ENCODE assay signal across 10 cellular contexts in genomic region chrY:12663845-12664244, GRCh38. TPM values are rescaled to one million over a fixed set of nuclear protein-coding genes. Genes with fewer than 3 reads are reported as not detected.
A peak's percentile ranks its signal among the peaks of the same experiment; 100 is the strongest.
DNase-seq lines count a peak whose midpoint lies in the region; ATAC-seq, FAIRE-seq and TF ChIP-seq lines count a peak whose summit lies in the region.
"Not testable (repeated sequence)": the region's sequence is repeated elsewhere in the genome, so short reads cannot be mapped to it uniquely, and the experiment has no call there.
"Had no signal": no experiment of that assay in that cellular context is flagged by ENCODE, and none has a peak within 500 bp of the region (broad histone marks: within the 10 kb centered on the region; RNA-seq: fewer than 3 reads in every experiment).

No MANE protein-coding gene starts in this region.

- H3K27ac Mint-ChIP-seq in CD4-positive, alpha-beta T cell = peak overlapping the region; percentile 96
- peak overlapping the region; percentile 99 for H3K27ac Mint-ChIP-seq in activated CD4-positive, alpha-beta memory T cell treated with anti-CD3 and anti-CD28 coated beads for 36 hours
- H3K27ac Mint-ChIP-seq in activated naive CD8-positive, alpha-beta T cell treated with anti-CD3 and anti-CD28 coated beads for 36 hours = peak overlapping the region; percentile 98

- not testable (repeated sequence) for H3K9me2 ChIP-seq in OCI-LY1 (ENCODE audit: low read depth, low read length)

- not testable (repeated sequence) for H3K14ac ChIP-seq in trophoblast cell (ENCODE audit: low read length)

- intact Hi-C loops in CD4-positive, alpha-beta T cell (cut with DNase I, micrococcal nuclease) = loop anchor here (2.0 to 10.0 kb wide), 7 partner anchors 51 to 1038 kb away; partner anchors contain the start of genes DDX3Y (in 2 of the 2), TMSB4Y (in 1 of the 2) and UTY (in 1 of the 2)
- intact Hi-C loops in activated CD4-positive, alpha-beta memory T cell treated with anti-CD3 and anti-CD28 coated beads for 36 hours (cut with micrococcal nuclease) = loop anchor here (1.0 to 10.0 kb wide), 3 partner anchors 69 to 811 kb away; no protein-coding TSS in a partner anchor
- intact Hi-C loops in endothelial cell of umbilical vein (cut with micrococcal nuclease) = loop anchor here (5.0 to 10.0 kb wide), 2 partner anchors 112 to 241 kb away; partner anchors contain the start of gene DDX3Y
- intact Hi-C loops in kidney (cut with DNase I) = not testable (repeated sequence)

- H3K9ac ChIP-seq in OCI-LY1 (ENCODE audit: low read length); trophoblast cell (ENCODE audit: low read length): not testable (repeated sequence)
- H3K9ac ChIP-seq in endothelial cell of umbilical vein (replicated peaks; ENCODE audit: extremely low read depth, insufficient read depth, low read length) = peak overlapping the region; percentile 99
- H3K9ac ChIP-seq in kidney (ENCODE audit: low read length in 2 of 2) = peak overlapping the region in 1 of 2 donors; percentile 92

- not testable (repeated sequence) for TF ChIP-seq POLR2A in endothelial cell of umbilical vein (IDR thresholded peaks at IDR 0.05; ENCODE audit: low read depth, low read length)

- no CpG with 5 or more reads among the region's 20 CpGs for WGBS in trophoblast cell (ENCODE audit: extremely low coverage, insufficient coverage, insufficient read length)

- POLR2A ChIA-PET in CD4-positive, alpha-beta T cell (lab: Charles Lee); activated CD4-positive, alpha-beta memory T cell treated with anti-CD3 and anti-CD28 coated beads for 36 hours (lab: Charles Lee); endothelial cell of umbilical vein (lab: Charles Lee): not testable (repeated sequence)

- peaks cover 59% of the 10 kb centered on the region for H3K36me3 Mint-ChIP-seq in CD4-positive, alpha-beta T cell (ENCODE audit: low read depth)
- peaks cover 15% of the 10 kb centered on the region for H3K36me3 Mint-ChIP-seq in activated CD4-positive, alpha-beta memory T cell treated with anti-CD3 and anti-CD28 coated beads for 36 hours
- peaks cover 19% of the 10 kb centered on the region for H3K36me3 Mint-ChIP-seq in activated naive CD8-positive, alpha-beta T cell treated with anti-CD3 and anti-CD28 coated beads for 36 hours

- H3K27ac ChIP-seq in CD4-positive, alpha-beta T cell (ENCODE audit: low read depth, low read length); OCI-LY1 (ENCODE audit: low read depth, low read length, poor library complexity, severe bottlenecking); kidney (ENCODE audit: low read depth in 2 of 2, low read length in 2 of 2); trophoblast cell (ENCODE audit: low read depth, low read length): not testable (repeated sequence)
- peak overlapping the region; percentile 93 for H3K27ac ChIP-seq in endothelial cell of umbilical vein (ENCODE audit: insufficient read depth, low read depth, low read length)

- not testable (repeated sequence) for H3K9me3 Mint-ChIP-seq in CD4-positive, alpha-beta T cell; activated CD4-positive, alpha-beta memory T cell treated with anti-CD3 and anti-CD28 coated beads for 36 hours; activated naive CD8-positive, alpha-beta T cell treated with anti-CD3 and anti-CD28 coated beads for 36 hours

- H3K9me3 ChIP-seq in CD4-positive, alpha-beta T cell (ENCODE audit: control insufficient read depth, low read length); OCI-LY1 (ENCODE audit: low read length); endothelial cell of umbilical vein (replicated peaks; ENCODE audit: control insufficient read depth, insufficient read depth, low read length); kidney (ENCODE audit: control insufficient read depth in 1 of 2, low read length in 2 of 2); trophoblast cell (ENCODE audit: insufficient read depth, low read depth, low read length): not testable (repeated sequence)

- H3K18ac ChIP-seq in trophoblast cell (ENCODE audit: low read length) = not testable (repeated sequence)

- H2BK120ac ChIP-seq in trophoblast cell (ENCODE audit: insufficient read depth, low read length, poor library complexity) = not testable (repeated sequence)

- H3K79me2 ChIP-seq in OCI-LY1 (ENCODE audit: insufficient read depth, low read length) (peaks cover 23% of the 10 kb centered on the region), endothelial cell of umbilical vein (ENCODE audit: control insufficient read depth, insufficient read depth, low read length) (peaks cover 54% of the 10 kb centered on the region)
- H3K79me2 ChIP-seq in trophoblast cell (ENCODE audit: control insufficient read depth, insufficient read depth, low read length, poor library complexity) = not testable (repeated sequence)

- H3K9me1 ChIP-seq in endothelial cell of umbilical vein (replicated peaks; ENCODE audit: control insufficient read depth, extremely low read depth, insufficient read depth, low read length) = not testable (repeated sequence)

- not testable (repeated sequence) for H3F3A ChIP-seq in OCI-LY1 (ENCODE audit: insufficient read depth, low read length)

- CTCF ChIA-PET in CD4-positive, alpha-beta T cell (lab: Charles Lee); activated CD4-positive, alpha-beta memory T cell treated with anti-CD3 and anti-CD28 coated beads for 36 hours (lab: Charles Lee); endothelial cell of umbilical vein (lab: Charles Lee): not testable (repeated sequence)

- not testable (repeated sequence) for BruUV-seq in endothelial cell of umbilical vein (replicated peaks; lab: Mats Ljungman, UMichigan)

- H4K20me1 ChIP-seq in OCI-LY1 (ENCODE audit: insufficient read depth, low read length); endothelial cell of umbilical vein (replicated peaks; ENCODE audit: control insufficient read depth, extremely low read depth, insufficient read depth, low read length): not testable (repeated sequence)

- H3K4me3 Mint-ChIP-seq in CD4-positive, alpha-beta T cell = peak overlapping the region; percentile 93
- H3K4me3 Mint-ChIP-seq in activated CD4-positive, alpha-beta memory T cell treated with anti-CD3 and anti-CD28 coated beads for 36 hours = peak overlapping the region; percentile 97
- peak overlapping the region; percentile 97 for H3K4me3 Mint-ChIP-seq in activated naive CD8-positive, alpha-beta T cell treated with anti-CD3 and anti-CD28 coated beads for 36 hours

- H4K91ac ChIP-seq in trophoblast cell (ENCODE audit: low read depth, low read length) = not testable (repeated sequence)

- H3K36me3 ChIP-seq in OCI-LY1 (ENCODE audit: insufficient read depth, low read length) = peaks cover 50% of the 10 kb centered on the region
- not testable (repeated sequence) for H3K36me3 ChIP-seq in endothelial cell of umbilical vein (ENCODE audit: control insufficient read depth in 2 of 2, extremely low read depth in 1 of 2, insufficient read depth in 2 of 2, low read length in 2 of 2); kidney (ENCODE audit: control insufficient read depth in 1 of 2, insufficient read depth in 2 of 2, low read length in 2 of 2); trophoblast cell (ENCODE audit: control insufficient read depth in 1 of 2, insufficient read depth in 2 of 2, low read length in 2 of 2)

- not testable (repeated sequence) for H3K27me3 ChIP-seq in CD4-positive, alpha-beta T cell (ENCODE audit: control insufficient read depth, insufficient read depth, low read length); OCI-LY1 (ENCODE audit: insufficient read depth, low read length); endothelial cell of umbilical vein (ENCODE audit: control insufficient read depth in 2 of 2, insufficient read depth in 2 of 2, low read length in 2 of 2); trophoblast cell (ENCODE audit: insufficient read depth, low read length)

- not testable (repeated sequence) for H4K12ac ChIP-seq in trophoblast cell (ENCODE audit: low read depth, low read length)

- not testable (repeated sequence) for H2BK12ac ChIP-seq in trophoblast cell (ENCODE audit: low read length)

- H3K4me3 ChIP-seq in OCI-LY1 (ENCODE audit: low read depth, low read length, poor library complexity, severe bottlenecking) (peak overlapping the region; percentile 99), endothelial cell of umbilical vein (replicated peaks in 1 of 3; ENCODE audit: insufficient read depth in 1 of 3, low read depth in 1 of 3, low read length in 3 of 3) (peak overlapping the region in 2 of 3 experiments; percentile 97 to 99), kidney (ENCODE audit: low read length in 2 of 2) (peak overlapping the region; percentile 83 to 96), trophoblast cell (ENCODE audit: low read depth, low read length) (peak overlapping the region; percentile 53)

- not testable (repeated sequence) for H3K23ac ChIP-seq in trophoblast cell (ENCODE audit: low read length)

- not testable (repeated sequence) for H2AK5ac ChIP-seq in trophoblast cell (ENCODE audit: low read length)

- peaks cover 11% of the 10 kb centered on the region for H3K79me1 ChIP-seq in trophoblast cell (ENCODE audit: low read length)

- not testable (repeated sequence) for H4K8ac ChIP-seq in trophoblast cell (ENCODE audit: low read depth, low read length)

- H3K4me2 ChIP-seq in OCI-LY1 (ENCODE audit: low read length) (peak overlapping the region; percentile 67), endothelial cell of umbilical vein (ENCODE audit: insufficient read depth, low read length) (peak overlapping the region; percentile 90), trophoblast cell (ENCODE audit: low read length) (peak overlapping the region; percentile 47)

- H3K4ac ChIP-seq in trophoblast cell (ENCODE audit: low read depth, low read length) = peak overlapping the region; percentile 62

- ATAC-seq in CD4-positive, alpha-beta T cell (ENCODE audit: poor library complexity) = not testable (repeated sequence)

- not testable (repeated sequence) for H2BK5ac ChIP-seq in trophoblast cell (ENCODE audit: low read depth, low read length, poor library complexity)

- dilution Hi-C loops in endothelial cell of umbilical vein (cut with MboI; ENCODE audit: extremely low pct_ligation_motif_present, low sequenced_read_pairs) = not testable (repeated sequence)

- H3K27me3 Mint-ChIP-seq in CD4-positive, alpha-beta T cell; activated CD4-positive, alpha-beta memory T cell treated with anti-CD3 and anti-CD28 coated beads for 36 hours; activated naive CD8-positive, alpha-beta T cell treated with anti-CD3 and anti-CD28 coated beads for 36 hours: not testable (repeated sequence)

- H2AFZ ChIP-seq in OCI-LY1 (ENCODE audit: low read length); endothelial cell of umbilical vein (ENCODE audit: low read depth, low read length); trophoblast cell (ENCODE audit: insufficient read depth, low read length, poor library complexity): not testable (repeated sequence)

- not testable (repeated sequence) for TF ChIP-seq CTCF in CD4-positive, alpha-beta T cell (IDR thresholded peaks at IDR 0.05); OCI-LY1 (IDR thresholded peaks at IDR 0.05; ENCODE audit: low read length); endothelial cell of umbilical vein (IDR thresholded peaks at IDR 0.05; ENCODE audit: extremely low read depth in 1 of 2, insufficient read depth in 1 of 2, low read depth in 1 of 2, low read length in 2 of 2); kidney (IDR thresholded peaks at IDR 0.05; ENCODE audit: borderline replicate concordance, extremely low read depth, insufficient read depth)

- H3K4me1 Mint-ChIP-seq in CD4-positive, alpha-beta T cell (ENCODE audit: low read depth) = peaks cover 47% of the 10 kb centered on the region
- peaks cover 19% of the 10 kb centered on the region for H3K4me1 Mint-ChIP-seq in activated CD4-positive, alpha-beta memory T cell treated with anti-CD3 and anti-CD28 coated beads for 36 hours (ENCODE audit: low read depth)
- peaks cover 10% of the 10 kb centered on the region for H3K4me1 Mint-ChIP-seq in activated naive CD8-positive, alpha-beta T cell treated with anti-CD3 and anti-CD28 coated beads for 36 hours

- DNase-seq in CD4-positive, alpha-beta T cell; activated naive CD8-positive, alpha-beta T cell treated with anti-CD3 and anti-CD28 coated beads for 36 hours; endothelial cell of umbilical vein (ENCODE audit: low read depth, low spot score); kidney; trophoblast cell: not testable (repeated sequence)
- peak; percentile 16 for DNase-seq in activated CD4-positive, alpha-beta memory T cell treated with anti-CD3 and anti-CD28 coated beads for 36 hours

- FAIRE-seq in endothelial cell of umbilical vein (lab: Jason Lieb, UNC); kidney (lab: Jason Lieb, UNC): not testable (repeated sequence)

- H3K4me1 ChIP-seq in OCI-LY1 (ENCODE audit: insufficient read depth, low read length, severe bottlenecking) = peaks cover 16% of the 10 kb centered on the region
- peaks cover 13% of the 10 kb centered on the region for H3K4me1 ChIP-seq in endothelial cell of umbilical vein (ENCODE audit: control insufficient read depth, extremely low read depth, insufficient read depth, low read length)
- H3K4me1 ChIP-seq in kidney (ENCODE audit: control insufficient read depth in 1 of 2, insufficient read depth in 1 of 2, low read depth in 1 of 2, low read length in 2 of 2); trophoblast cell (ENCODE audit: control insufficient read depth in 1 of 2, insufficient read depth in 2 of 2, low read length in 2 of 2): not testable (repeated sequence)

RNA-seq across cellular contexts. Expression of gene USP9Y, which starts 37.2 kb away (rescaled TPM):
- total RNA-seq in CD4-positive, alpha-beta T cell = 10 to 100 TPM; 32.1 to 37.1 TPM
- 10 to 100 TPM; 16.2 to 16.6 TPM for total RNA-seq in activated CD4-positive, alpha-beta memory T cell treated with anti-CD3 and anti-CD28 coated beads for 36 hours
- total RNA-seq in activated naive CD8-positive, alpha-beta T cell treated with anti-CD3 and anti-CD28 coated beads for 36 hours = 10 to 100 TPM in 1 of 2 experiments, 1 to 10 TPM in 1; 9.8 to 11.6 TPM
- total RNA-seq in endothelial cell of umbilical vein (15.8 and 17.4 TPM in 2 replicates), kidney (not detected)
- polyA plus RNA-seq in endothelial cell of umbilical vein (13.1 and 13.6 TPM in 2 replicates), kidney (ENCODE audit: insufficient read depth, low read depth, low replicate concordance) (13.7 TPM)
- polyA plus RNA-seq in endothelial cell of umbilical vein (2011; cell fraction: cytosol; rRNA removed) = 11.3 and 14.7 TPM in 2 replicates
- 98.6 TPM in 2 replicates for polyA plus RNA-seq in endothelial cell of umbilical vein (2011; cell fraction: nucleus; rRNA removed)
- polyA plus RNA-seq in endothelial cell of umbilical vein (2012) = 13.4 and 14.0 TPM in 2 replicates
- polyA minus RNA-seq in endothelial cell of umbilical vein = 28.6 and 36.1 TPM in 2 replicates
- not detected for polyA minus RNA-seq in endothelial cell of umbilical vein (2011; cell fraction: cytosol; rRNA and poly(A)+ RNA removed)
- 60.0 and 80.2 TPM in 2 replicates for polyA minus RNA-seq in endothelial cell of umbilical vein (2011; cell fraction: nucleus; rRNA and poly(A)+ RNA removed)
- 16.8 and 18.2 TPM in 2 replicates for polyA plus RNA-seq in trophoblast cell (2013)
- total RNA-seq: dermis microvascular lymphatic vessel endothelial cell, MCF 10A, posterior vena cava had no signal
